13 cellular contexts compared by ENCODE assay signal in the genomic region with DNA sequence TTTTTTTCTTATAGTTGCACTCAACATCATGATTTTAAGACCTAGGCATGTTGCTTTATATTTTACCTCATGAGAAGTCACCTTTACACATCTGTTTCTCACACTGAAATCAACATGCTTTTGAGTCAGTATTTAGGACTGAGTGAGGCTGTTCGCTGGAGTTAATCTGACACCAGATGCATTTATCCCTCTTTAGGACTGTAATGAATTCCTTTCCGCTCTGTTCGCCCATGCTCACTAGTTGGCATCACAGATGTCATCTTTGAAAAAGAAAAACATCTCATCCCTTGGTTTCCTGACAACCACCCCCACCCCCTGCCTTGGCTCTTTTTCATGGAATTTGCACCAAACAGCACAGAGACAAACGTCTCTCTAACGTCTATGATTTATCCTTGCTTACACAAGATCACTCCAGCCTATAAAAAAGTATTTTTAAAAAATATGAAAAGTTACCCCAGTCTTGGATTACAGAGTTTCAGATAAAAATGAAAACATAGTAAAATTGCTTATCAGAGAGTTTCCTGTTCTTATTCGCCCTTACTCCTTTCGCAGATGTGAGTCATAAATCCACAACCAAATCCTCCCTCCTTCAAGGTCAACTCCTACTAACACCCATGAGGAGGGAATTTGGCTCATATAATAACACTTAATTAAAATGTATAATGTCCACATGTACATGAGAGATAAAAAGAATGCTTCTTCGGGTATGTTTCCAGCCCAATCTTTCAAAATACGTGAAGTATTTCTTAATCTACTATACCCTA. TPM values are rescaled to one million over a fixed set of nuclear protein-coding genes. Genes with fewer than 3 reads are reported as not detected.
"Had no signal": no experiment of that assay in that cellular context is flagged by ENCODE, and none has a peak within 500 bp of the region (broad histone marks: within the 10 kb centered on the region; RNA-seq: fewer than 3 reads in every experiment).

No MANE protein-coding gene starts in this region.

RNA-seq across cellular contexts. Expression of gene FOXD4L6, which starts 34.3 kb away (rescaled TPM):
- total RNA-seq: activated CD4-positive, alpha-beta memory T cell treated with anti-CD3 and anti-CD28 coated beads for 36 hours; activated CD4-positive, alpha-beta T cell treated with anti-CD3 and anti-CD28 coated beads for 36 hours; activated CD4-positive, alpha-beta T cell treated with anti-CD3 and anti-CD28 coated beads, Interleukin-2, amount 10 ng/mL, durations not matched to agents 24 days and 14 days; activated CD8-positive, alpha-beta memory T cell treated with anti-CD3 and anti-CD28 coated beads for 36 hours; activated CD8-positive, alpha-beta memory T cell treated with anti-CD3 and anti-CD28 coated beads, Interleukin-2, amount 10 ng/mL, durations not matched to agents 7 days and 5 days; activated CD8-positive, alpha-beta T cell treated with anti-CD3 and anti-CD28 coated beads, Interleukin-2, amount 10 ng/mL, durations not matched to agents 7 days and 5 days; activated naive CD4-positive, alpha-beta T cell treated with anti-CD3 and anti-CD28 coated beads for 36 hours; activated naive CD8-positive, alpha-beta T cell treated with anti-CD3 and anti-CD28 coated beads for 36 hours; activated T-helper 2 cell treated with anti-CD3 and anti-CD28 coated beads, Interferon-gamma antibody, Interleukin-2, Interleukin-4, amounts not matched to agents 10 μg/mL and 5 μg/mL and 100 μg/mL, durations not matched to agents 14 hours and 24 hours and 36 hours; ascending aorta; colonic mucosa; T-helper 17 cell had no signal
- polyA plus RNA-seq: endothelial cell of umbilical vein had no signal
